ENCODE assay signal across 30 cellular contexts in the genomic region with DNA sequence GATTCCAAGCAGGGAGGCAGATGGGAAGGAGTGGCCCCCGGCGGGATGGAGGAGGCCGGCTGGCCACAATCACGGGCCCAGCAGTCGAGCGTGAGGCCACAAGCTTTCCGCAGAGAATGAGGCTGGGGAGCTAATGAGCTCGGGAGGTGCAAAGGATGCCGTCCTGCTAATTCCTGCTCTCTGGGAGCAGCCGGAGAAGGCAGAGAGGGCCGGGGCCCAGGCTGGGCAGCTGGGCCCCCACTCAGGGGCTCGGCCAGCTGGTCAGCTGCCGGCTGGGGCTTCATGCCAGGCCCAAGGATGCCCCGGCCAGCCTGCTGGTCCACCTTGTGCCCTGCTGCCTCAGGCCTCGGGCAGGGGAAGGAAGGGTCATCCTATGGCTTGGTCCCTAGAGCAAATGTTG.
"Had no signal": no experiment of that assay in that cellular context is flagged by ENCODE, and none has a peak within 500 bp of the region (broad histone marks: within the 10 kb centered on the region; RNA-seq: fewer than 3 reads in every experiment).

No MANE protein-coding gene starts in this region.

- H3K9me3 ChIP-seq: adrenal gland, body of pancreas had no signal

- H3K27ac ChIP-seq: adrenal gland, body of pancreas, cardiac muscle cell, epithelial cell of prostate had no signal

- DNase-seq: activated CD4-positive, alpha-beta memory T cell treated with anti-CD3 and anti-CD28 coated beads for 36 hours; activated CD4-positive, alpha-beta T cell treated with anti-CD3 and anti-CD28 coated beads for 36 hours; activated CD4-positive, alpha-beta T cell treated with anti-CD3 and anti-CD28 coated beads, Interleukin-2, amount 10 ng/mL, durations not matched to agents 24 days and 14 days; activated CD4-positive, CD25-positive, alpha-beta regulatory T cell; activated CD4-positive, CD25-positive, alpha-beta regulatory T cell treated with anti-CD3 and anti-CD28 coated beads, Interleukin-2, amount 50 U/mL, for 72 hours; activated CD8-positive, alpha-beta memory T cell treated with anti-CD3 and anti-CD28 coated beads, Interleukin-2, amount 10 ng/mL, durations not matched to agents 7 days and 5 days; activated CD8-positive, alpha-beta memory T cell treated with anti-CD3 and anti-CD28 coated beads, Interleukin-2, amount 50 U/mL, for 4 hours; activated CD8-positive, alpha-beta T cell treated with anti-CD3 and anti-CD28 coated beads, Interleukin-2, amount 10 ng/mL, durations not matched to agents 7 days and 5 days; activated effector memory CD4-positive, alpha-beta T cell treated with anti-CD3 and anti-CD28 coated beads, Interleukin-2, amount 50 U/mL, for 16 hours; activated naive CD4-positive, alpha-beta T cell treated with anti-CD3 and anti-CD28 coated beads for 36 hours; activated naive CD8-positive, alpha-beta T cell treated with anti-CD3 and anti-CD28 coated beads for 36 hours; activated naive CD8-positive, alpha-beta T cell treated with anti-CD3 and anti-CD28 coated beads, Interleukin-2, amount 50 U/mL, for 24 hours; activated T-cell treated with anti-CD3 and anti-CD28 coated beads, Interleukin-2, amount 50 U/mL, for 1 hour; activated T-cell treated with anti-CD3 and anti-CD28 coated beads, Interleukin-2, amount 50 U/mL, for 48 hours; adrenal gland; amygdala; aorta; body of pancreas; central memory CD4-positive, alpha-beta T cell; cortex of kidney; dermis blood vessel endothelial cell; effector CD8-positive, alpha-beta T cell; foreskin fibroblast; head of caudate nucleus; T-helper 1 cell; T-helper 17 cell; T1000 had no signal

- H3K4me1 ChIP-seq: adrenal gland, body of pancreas had no signal

- H3K36me3 ChIP-seq: adrenal gland, cardiac muscle cell had no signal

- H3K4me3 ChIP-seq: adrenal gland, body of pancreas, cardiac muscle cell had no signal

- H3K27me3 ChIP-seq: body of pancreas had no signal

- ATAC-seq: activated CD4-positive, alpha-beta T cell treated with anti-CD3 and anti-CD28 coated beads for 36 hours; activated CD8-positive, alpha-beta memory T cell treated with anti-CD3 and anti-CD28 coated beads, Interleukin-2, amount 10 ng/mL, durations not matched to agents 7 days and 5 days; activated CD8-positive, alpha-beta T cell treated with anti-CD3 and anti-CD28 coated beads, Interleukin-2, amount 10 ng/mL, durations not matched to agents 7 days and 5 days; activated naive CD8-positive, alpha-beta T cell treated with anti-CD3 and anti-CD28 coated beads, Interleukin-2, amount 50 U/mL, for 24 hours; body of pancreas; esophagus mucosa; T-helper 17 cell had no signal
